In the genomic region with DNA sequence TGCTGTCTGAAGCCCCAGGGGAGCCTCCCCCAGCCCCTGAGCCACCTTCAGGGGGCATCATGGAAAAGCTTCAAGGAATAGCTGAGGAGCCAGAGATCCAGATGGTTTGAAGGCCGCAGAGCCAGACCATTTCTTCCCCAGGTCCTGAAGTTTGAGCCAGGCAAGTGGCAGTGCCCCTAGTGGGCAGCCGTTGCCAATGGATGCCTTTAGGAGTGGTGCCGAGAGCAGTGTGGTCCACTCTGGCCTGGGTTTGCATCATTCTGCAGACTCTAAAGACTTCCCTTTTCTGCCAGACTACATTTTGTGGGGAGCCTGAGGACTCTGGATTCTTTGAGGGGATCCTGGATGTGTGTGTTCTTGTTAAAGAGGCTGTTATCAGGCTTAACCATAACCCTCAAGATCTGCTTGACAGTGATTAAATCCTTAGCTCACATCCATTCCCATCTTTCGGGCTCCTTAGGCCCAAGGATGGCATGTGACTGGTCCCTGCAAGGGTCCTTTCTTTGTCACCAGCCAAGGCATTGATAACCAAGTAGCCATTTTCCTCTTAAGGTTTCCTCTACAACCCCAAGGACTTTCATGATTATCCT, we compare ENCODE assay signal across 8 cellular contexts. TPM values are rescaled to one million over a fixed set of nuclear protein-coding genes. Genes with fewer than 3 reads are reported as not detected.
A peak's percentile ranks its signal among the peaks of the same experiment; 100 is the strongest.
DNase-seq lines count a peak whose midpoint lies in the region; ATAC-seq, FAIRE-seq and TF ChIP-seq lines count a peak whose summit lies in the region.

No MANE protein-coding gene starts in this region.

- H3K4me1 Mint-ChIP-seq in Caco-2 (ENCODE audit: low read depth, unreplicated experiment), result no peaks in the 10 kb centered on the region

- no peak overlapping the region for H3K4me3 Mint-ChIP-seq in Caco-2 (ENCODE audit: unreplicated experiment)

- intact Hi-C loops in Caco-2 (cut with micrococcal nuclease; ENCODE audit: unreplicated experiment) (no loop called here), mucosa of descending colon (cut with DNase I, micrococcal nuclease) (loop anchor here in 1 of 2 donors (10.0 kb wide), 1 partner anchor 50 kb away; the partner anchor contains the start of gene NHERF4)

- H3K4me3 ChIP-seq in Caco-2 (ENCODE audit: low read depth, low read length) (no peak overlapping the region), cardiac fibroblast (replicated peaks in 1 of 2; ENCODE audit: low read depth in 2 of 2, low read length in 2 of 2) (no peak overlapping the region), mucosa of descending colon (no peak overlapping the region)

- peaks cover 11% of the 10 kb centered on the region for H3K36me3 ChIP-seq in Caco-2 (ENCODE audit: control insufficient read depth, insufficient read depth, low read length)
- peaks cover 11% of the 10 kb centered on the region for H3K36me3 ChIP-seq in mucosa of descending colon (ENCODE audit: low read depth)

- H3K4me1 ChIP-seq in Caco-2 (no peaks in the 10 kb centered on the region), mucosa of descending colon (ENCODE audit: low read depth) (no peaks in the 10 kb centered on the region)

- H3K9me3 ChIP-seq in Caco-2 (no peaks in the 10 kb centered on the region), mucosa of descending colon (no peaks in the 10 kb centered on the region)

- DNase-seq in Caco-2 (peak in 1 of 2 experiments; percentile 47), M059J (ENCODE audit: low read depth) (peak; percentile 14), cardiac fibroblast (ENCODE audit: low read depth in 2 of 2) (peak in 1 of 2 donors; percentile 14), mucosa of descending colon (peak in 1 of 3 donors; percentile 31), frontal cortex (ENCODE audit: low spot score in 2 of 2) (no peak), NCI-H2171 treated with DMSO at 0.1 percent for 48 hours (lab: John Stamatoyannopoulos, UW) (no peak)
- DNase-seq in activated CD4-positive, alpha-beta T cell treated with anti-CD3 and anti-CD28 coated beads, Interleukin-2, amount 50 U/mL, for 48 hours, result no peak

- peaks cover 35% of the 10 kb centered on the region for H3K36me3 Mint-ChIP-seq in Caco-2 (ENCODE audit: insufficient read depth, unreplicated experiment)

- TF ChIP-seq CTCF in Caco-2 (IDR thresholded peaks at IDR 0.05; ENCODE audit: insufficient read depth in 1 of 2, low read depth in 1 of 2, low read length in 1 of 2, severe bottlenecking in 1 of 2, unreplicated experiment in 1 of 2) (peak; percentile 74), cardiac fibroblast (IDR thresholded peaks at IDR 0.05; ENCODE audit: low read depth, low read length) (peak; percentile 64), mucosa of descending colon (IDR thresholded peaks at IDR 0.05) (peak; percentile 18)

- CTCF ChIA-PET in Caco-2 (lab: Charles Lee), result interaction anchor here (0.7 to 0.9 kb wide), 2 partner anchors 13 to 40 kb away, joined by 3 read pairs; partner anchors contain the start of gene HINFP

- FAIRE-seq in frontal cortex (lab: Jason Lieb, UNC), result no peak

- no TSS peak for BruUV-seq in Caco-2 (replicated peaks; lab: Mats Ljungman, UMichigan)

- H3K27me3 ChIP-seq in Caco-2 (replicated peaks; ENCODE audit: control insufficient read depth, insufficient read depth, low read length), result no peaks in the 10 kb centered on the region

- no peaks in the 10 kb centered on the region for H3K27me3 Mint-ChIP-seq in Caco-2 (ENCODE audit: insufficient read depth, unreplicated experiment)

- H3K27ac Mint-ChIP-seq in Caco-2 (ENCODE audit: unreplicated experiment), result no peak overlapping the region

- ATAC-seq in mucosa of descending colon (peak; percentile 79), GM21717 (IDR thresholded peaks at IDR 0.05; ENCODE audit: unreplicated experiment) (no peak)

- H3K9me3 Mint-ChIP-seq in Caco-2 (ENCODE audit: unreplicated experiment), result no peaks in the 10 kb centered on the region

- POLR2A ChIA-PET in Caco-2 (lab: Charles Lee), result interaction anchor here (1.9 kb wide), 1 partner anchor 13 kb away, joined by 6 read pairs; the partner anchor contains the start of gene HINFP

RNA-seq across cellular contexts. Expression of gene HINFP, which starts 13.1 kb away (rescaled TPM):
- total RNA-seq in Caco-2 (2022) (61.6 and 65.2 TPM in 2 replicates), mucosa of descending colon (10 to 100 TPM; 37.2 to 58.1 (median 42.2) TPM), frontal cortex (24.5 TPM)
- 10.8 and 20.1 TPM in 2 replicates for total RNA-seq in M059J (2014; rRNA removed; shearing (Covaris generic))

RNA-seq across cellular contexts. Expression of gene ABCG4, which starts 14.4 kb away (rescaled TPM):
- total RNA-seq in Caco-2 (2022) (0.18 TPM in 1 of 2 replicates, not detected in the other), mucosa of descending colon (under 1 TPM in 2 of 3 donors, not detected in 1; 0.07 to 0.85 TPM), frontal cortex (2.0 TPM)
- total RNA-seq in M059J (2014; rRNA removed; shearing (Covaris generic)), result 0.49 TPM in 1 of 2 replicates, not detected in the other

RNA-seq across cellular contexts. Expression of gene C2CD2L, which starts 27.3 kb away (rescaled TPM):
- total RNA-seq in Caco-2 (2022) (14.7 and 15.4 TPM in 2 replicates), mucosa of descending colon (10 to 100 TPM; 25.8 to 47.1 (median 36.1) TPM), frontal cortex (11.4 TPM)
- total RNA-seq in M059J (2014; rRNA removed; shearing (Covaris generic)), result 7.1 and 10.3 TPM in 2 replicates

RNA-seq across cellular contexts. Expression of gene DPAGT1, which starts 32.8 kb away (rescaled TPM):
- total RNA-seq in Caco-2 (2022) (117 and 119 TPM in 2 replicates), mucosa of descending colon (10 to 100 TPM; 36.9 to 48.2 (median 39.5) TPM), frontal cortex (5.3 TPM)
- 42.1 and 50.9 TPM in 2 replicates for total RNA-seq in M059J (2014; rRNA removed; shearing (Covaris generic))

RNA-seq across cellular contexts. Expression of gene NLRX1, which starts 34.0 kb away (rescaled TPM):
- 7.2 and 8.0 TPM in 2 replicates for total RNA-seq in Caco-2 (2022)
- 15.9 and 16.8 TPM in 2 replicates for total RNA-seq in M059J (2014; rRNA removed; shearing (Covaris generic))
- total RNA-seq in mucosa of descending colon, result 10 to 100 TPM; 14.1 to 19.3 (median 16.3) TPM
- total RNA-seq in frontal cortex, result 2.0 TPM

Comparison
In these comparisons a context has a peak if more than half of its experiments do, and no peak if none do; other contexts are left out.
1. CTCF ChIP-seq: peak in every context shown above with its lines; median percentile 74 in Caco-2; 64 in cardiac fibroblast; 18 in mucosa of descending colon.